8 cellular contexts compared by ENCODE assay signal in the genomic region with DNA sequence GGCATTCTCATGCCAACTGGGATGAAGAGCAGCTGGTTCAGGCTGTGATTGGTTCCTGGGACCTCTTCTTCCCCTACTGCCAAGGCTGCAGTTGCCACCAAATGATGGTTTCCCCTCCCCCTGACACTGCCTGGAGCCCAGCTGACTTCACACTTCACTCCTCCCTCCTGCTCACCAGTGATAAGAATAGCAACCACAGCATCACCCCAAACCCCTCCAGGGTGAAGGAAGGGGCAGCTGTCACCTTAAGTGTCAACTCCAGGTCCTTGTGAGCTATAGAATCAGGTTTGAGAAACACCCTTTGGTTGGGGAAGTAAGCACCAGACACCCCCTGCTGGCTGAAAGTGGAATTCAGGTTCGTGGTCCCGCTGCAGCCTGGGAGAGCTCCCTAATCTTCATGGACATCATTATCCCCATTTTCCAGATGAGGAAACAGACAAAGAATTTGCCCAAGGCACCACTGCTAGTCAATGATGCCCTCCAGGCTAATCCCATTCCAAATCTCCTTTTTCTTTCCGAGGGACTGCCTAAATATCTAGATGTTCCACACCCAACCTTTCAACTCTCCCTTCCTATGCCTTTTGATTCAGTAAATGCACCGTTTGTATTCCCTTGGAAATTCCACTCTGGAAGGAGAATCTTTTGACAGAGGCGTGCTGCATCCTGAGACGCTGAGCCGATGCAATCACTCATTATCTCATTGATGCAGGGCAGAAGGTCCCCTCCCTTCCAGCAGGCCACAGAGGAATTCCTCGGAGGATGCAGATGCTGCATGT. TPM values are rescaled to one million over a fixed set of nuclear protein-coding genes. Genes with fewer than 3 reads are reported as not detected.
DNase-seq lines count a peak whose midpoint lies in the region; ATAC-seq and TF ChIP-seq lines count a peak whose summit lies in the region.

No MANE protein-coding gene starts in this region.

- H2BK12ac ChIP-seq in trophoblast cell (ENCODE audit: low read length): no peak overlapping the region

- TF ChIP-seq CTCF in AG04449 (IDR thresholded peaks at IDR 0.05; ENCODE audit: insufficient read depth, low read length, missing control alignments): peak; percentile 71
- TF ChIP-seq CTCF in gastroesophageal sphincter (IDR thresholded peaks at IDR 0.05): peak in 3 of 4 experiments; percentile 27 to 74 (median 60)

- H3K4me3 Mint-ChIP-seq in activated T-cell treated with anti-CD3 and anti-CD28 coated beads, Interleukin-2, amount 50 U/mL, for 72 hours: no peak overlapping the region

- POLR2A ChIA-PET in AG04449 (lab: Yijun Ruan, JAX): no interaction called here

- no peak overlapping the region for H3K4me3 ChIP-seq in AG04449 (ENCODE audit: low read depth, low read length)
- no peak overlapping the region for H3K4me3 ChIP-seq in gastroesophageal sphincter
- H3K4me3 ChIP-seq in trophoblast cell (ENCODE audit: low read depth, low read length): no peak overlapping the region

- H3K9me3 ChIP-seq in gastroesophageal sphincter (no peaks in the 10 kb centered on the region), trophoblast cell (ENCODE audit: insufficient read depth, low read depth, low read length) (peaks cover 2% of the 10 kb centered on the region)

- no peak overlapping the region for H2AK5ac ChIP-seq in trophoblast cell (ENCODE audit: low read length)

- no peaks in the 10 kb centered on the region for H3K9me3 Mint-ChIP-seq in activated T-cell treated with anti-CD3 and anti-CD28 coated beads, Interleukin-2, amount 50 U/mL, for 72 hours

- no peaks in the 10 kb centered on the region for H3K79me1 ChIP-seq in trophoblast cell (ENCODE audit: low read length)

- no peaks in the 10 kb centered on the region for H3K79me2 ChIP-seq in trophoblast cell (ENCODE audit: control insufficient read depth, insufficient read depth, low read length, poor library complexity)

- H4K12ac ChIP-seq in trophoblast cell (ENCODE audit: low read depth, low read length): no peak overlapping the region

- peaks cover 76% of the 10 kb centered on the region for H3K27me3 ChIP-seq in gastroesophageal sphincter
- no peaks in the 10 kb centered on the region for H3K27me3 ChIP-seq in trophoblast cell (ENCODE audit: insufficient read depth, low read length)

- peaks cover 6% of the 10 kb centered on the region for H3K4me1 Mint-ChIP-seq in activated T-cell treated with anti-CD3 and anti-CD28 coated beads, Interleukin-2, amount 50 U/mL, for 72 hours (ENCODE audit: low read depth)

- CTCF ChIA-PET in AG04449 (lab: Yijun Ruan, JAX): interaction anchor here (0.6 to 8.2 kb wide), 26 partner anchors 9 to 1297 kb away, joined by 3 to 102 read pairs (median 4); no protein-coding TSS in a partner anchor

- no peak overlapping the region for H3K18ac ChIP-seq in trophoblast cell (ENCODE audit: low read length)

- no peaks in the 10 kb centered on the region for H3K4me1 ChIP-seq in gastroesophageal sphincter
- no peaks in the 10 kb centered on the region for H3K4me1 ChIP-seq in trophoblast cell (ENCODE audit: control insufficient read depth in 1 of 2, insufficient read depth in 2 of 2, low read length in 2 of 2)

- H3K36me3 ChIP-seq in gastroesophageal sphincter (no peaks in the 10 kb centered on the region), trophoblast cell (ENCODE audit: control insufficient read depth in 1 of 2, insufficient read depth in 2 of 2, low read length in 2 of 2) (no peaks in the 10 kb centered on the region)

- no peak overlapping the region for H3K4ac ChIP-seq in trophoblast cell (ENCODE audit: low read depth, low read length)

- no peak overlapping the region for H4K8ac ChIP-seq in trophoblast cell (ENCODE audit: low read depth, low read length)

- no peak overlapping the region for H2AFZ ChIP-seq in trophoblast cell (ENCODE audit: insufficient read depth, low read length, poor library complexity)

- no peak for DNase-seq in AG04449 (ENCODE audit: low read depth, low spot score)
- peak; percentile 15 for DNase-seq in GM19240 (ENCODE audit: insufficient read length, low spot score)
- peak; percentile 15 for DNase-seq in NOMO-1 treated with DMSO at 0.1 percent for 48 hours (lab: John Stamatoyannopoulos, UW; ENCODE audit: unreplicated experiment)
- DNase-seq in activated T-cell treated with anti-CD3 and anti-CD28 coated beads, Interleukin-2, amount 50 U/mL, for 72 hours: peak; percentile 52 to 61
- peak; percentile 83 to 96 for DNase-seq in trophoblast cell
- no peak for DNase-seq in NCI-H774 (lab: John Stamatoyannopoulos, UW)

- no peak overlapping the region for H2BK5ac ChIP-seq in trophoblast cell (ENCODE audit: low read depth, low read length, poor library complexity)

- WGBS in gastroesophageal sphincter (ENCODE audit: low coverage in 1 of 2), 2 donors: 14 to 15% methylated on average over 6 to 7 of the region's 8 CpGs
- no CpG with 5 or more reads among the region's 8 CpGs for WGBS in trophoblast cell (ENCODE audit: extremely low coverage, insufficient coverage, insufficient read length)

- H3K23ac ChIP-seq in trophoblast cell (ENCODE audit: low read length): no peak overlapping the region

- peaks cover 29% of the 10 kb centered on the region for H3K27me3 Mint-ChIP-seq in activated T-cell treated with anti-CD3 and anti-CD28 coated beads, Interleukin-2, amount 50 U/mL, for 72 hours (ENCODE audit: low read depth)

- no peak overlapping the region for H2BK120ac ChIP-seq in trophoblast cell (ENCODE audit: insufficient read depth, low read length, poor library complexity)

- no peak overlapping the region for H3K4me2 ChIP-seq in trophoblast cell (ENCODE audit: low read length)

- no peaks in the 10 kb centered on the region for H3K36me3 Mint-ChIP-seq in activated T-cell treated with anti-CD3 and anti-CD28 coated beads, Interleukin-2, amount 50 U/mL, for 72 hours (ENCODE audit: insufficient read depth in 2 of 2)

- H3K27ac Mint-ChIP-seq in activated T-cell treated with anti-CD3 and anti-CD28 coated beads, Interleukin-2, amount 50 U/mL, for 72 hours: no peak overlapping the region

- H3K27ac ChIP-seq in gastroesophageal sphincter: no peak overlapping the region
- no peak overlapping the region for H3K27ac ChIP-seq in trophoblast cell (ENCODE audit: low read depth, low read length)

- no peak for TF ChIP-seq EP300 in gastroesophageal sphincter (IDR thresholded peaks at IDR 0.05)

- no peak overlapping the region for H3K14ac ChIP-seq in trophoblast cell (ENCODE audit: low read length)

- no peak overlapping the region for H3K9ac ChIP-seq in trophoblast cell (ENCODE audit: low read length)

- ATAC-seq in activated T-cell treated with anti-CD3 and anti-CD28 coated beads, Interleukin-2, amount 50 U/mL, for 72 hours (replicated peaks in 1 of 2): peak; percentile 36 to 48
- ATAC-seq in gastroesophageal sphincter: no peak
- ATAC-seq in GM19463 (IDR thresholded peaks at IDR 0.05; ENCODE audit: unreplicated experiment): no peak

- H4K91ac ChIP-seq in trophoblast cell (ENCODE audit: low read depth, low read length): no peak overlapping the region

- TF ChIP-seq POLR2A in gastroesophageal sphincter (IDR thresholded peaks at IDR 0.05): no peak

RNA-seq across cellular contexts. Expression of a gene that starts 50.5 kb away (rescaled TPM):
- total RNA-seq in activated T-cell treated with anti-CD3 and anti-CD28 coated beads, Interleukin-2, amount 50 U/mL, for 72 hours: 10 to 100 TPM; 39.1 to 40.1 TPM
- total RNA-seq in gastroesophageal sphincter: 10 to 100 TPM; 34.7 to 40.6 (median 37.7) TPM
- 33.0 and 34.2 TPM in 2 replicates for polyA plus RNA-seq in trophoblast cell (2013)

Comparison
In these comparisons a context has a peak if more than half of its experiments do, and no peak if none do; other contexts are left out.
1. DNase-seq: peak in GM19240 (single experiment), NOMO-1 treated with DMSO at 0.1 percent for 48 hours (single experiment), activated T-cell treated with anti-CD3 and anti-CD28 coated beads, Interleukin-2, amount 50 U/mL, for 72 hours (2 of 2) and trophoblast cell (2 of 2); none in AG04449 (single experiment) and NCI-H774 (single experiment).
2. ATAC-seq: peak in activated T-cell treated with anti-CD3 and anti-CD28 coated beads, Interleukin-2, amount 50 U/mL, for 72 hours (2 of 2); none in gastroesophageal sphincter (single experiment) and GM19463 (single experiment).